Comparison of ENCODE assay signal across 38 cellular contexts in genomic region chr9:87859786-87860185, GRCh38. TPM values are rescaled to one million over a fixed set of nuclear protein-coding genes. Genes with fewer than 3 reads are reported as not detected.
"Had no signal": no experiment of that assay in that cellular context is flagged by ENCODE, and none has a peak within 500 bp of the region (broad histone marks: within the 10 kb centered on the region; RNA-seq: fewer than 3 reads in every experiment).

No MANE protein-coding gene starts in this region.

- DNase-seq: Kasumi-1, MG63, MM.1S, MV-4-11, NCI-H1048, NCI-H1092, NCI-H1092 treated with DMSO at 0.1 percent for 48 hours, NCI-H1105, NCI-H1105 treated with DMSO at 0.1 percent for 48 hours, NCI-H1417, NCI-H1417 treated with DMSO at 0.1 percent for 48 hours, NCI-H1436, NCI-H1436 treated with DMSO at 0.1 percent for 48 hours, NCI-H146, NCI-H1694, NCI-H1694 treated with DMSO at 0.1 percent for 48 hours, NCI-H187, NCI-H187 treated with DMSO at 0.1 percent for 48 hours, NCI-H1930, NCI-H2029, NCI-H2029 treated with DMSO at 0.1 percent for 48 hours, NCI-H2081, NCI-H2081 treated with DMSO at 0.1 percent for 48 hours, NCI-H2107, NCI-H2171, NCI-H2171 treated with DMSO at 0.1 percent for 48 hours, NCI-H2227 treated with DMSO at 0.1 percent for 48 hours, NCI-H226, NCI-H345, NCI-H446, NCI-H446 treated with DMSO at 0.1 percent for 48 hours, NCI-H510A, NCI-H510A treated with DMSO at 0.1 percent for 48 hours had no signal

- H3K27ac ChIP-seq: KMS-11 had no signal

- H3K9ac ChIP-seq: KMS-11 had no signal

- H3K27me3 ChIP-seq: MG63 had no signal

- H3K4me2 ChIP-seq: KMS-11 had no signal

- H3K4me3 ChIP-seq: MG63 had no signal

- H3K36me3 ChIP-seq: MG63 had no signal

RNA-seq across cellular contexts. Expression of gene SPATA31E1, which starts 22.9 kb away (rescaled TPM):
- total RNA-seq: LHCN-M2, M059J, MCF 10A, NCI-H460 had no signal

RNA-seq across cellular contexts. Expression of gene SPATA31C1, which starts 58.0 kb away (rescaled TPM):
- total RNA-seq: LHCN-M2, M059J, MCF 10A, NCI-H460 had no signal
